Comparison of ENCODE assay signal across 17 cellular contexts in the genomic region with DNA sequence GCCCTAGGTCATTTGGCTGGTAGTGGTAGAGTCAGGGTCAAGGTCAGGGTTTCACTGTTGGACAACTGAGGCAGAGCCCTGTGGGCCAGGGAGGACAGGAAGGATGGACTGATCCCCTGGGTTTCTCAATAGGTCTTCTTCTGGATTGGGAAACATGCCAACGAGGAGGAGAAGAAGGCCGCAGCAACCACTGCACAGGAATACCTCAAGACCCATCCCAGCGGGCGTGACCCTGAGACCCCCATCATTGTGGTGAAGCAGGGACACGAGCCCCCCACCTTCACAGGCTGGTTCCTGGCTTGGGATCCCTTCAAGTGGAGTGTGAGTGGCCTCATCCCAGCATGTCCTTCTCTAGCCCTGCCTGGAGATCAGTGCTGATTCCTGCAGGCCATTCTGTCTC. TPM values are rescaled to one million over a fixed set of nuclear protein-coding genes. Genes with fewer than 3 reads are reported as not detected.
"Had no signal": no experiment of that assay in that cellular context is flagged by ENCODE, and none has a peak within 500 bp of the region (broad histone marks: within the 10 kb centered on the region; RNA-seq: fewer than 3 reads in every experiment).

No MANE protein-coding gene starts in this region.

- FAIRE-seq: colon, small intestine had no signal

- H3K4me1 ChIP-seq: right atrium auricular region, thyroid gland had no signal

- H3K4me3 ChIP-seq: esophagus muscularis mucosa, gastroesophageal sphincter, mucosa of descending colon, right atrium auricular region, thyroid gland had no signal

- H3K27me3 ChIP-seq: esophagus muscularis mucosa, gastroesophageal sphincter, neutrophil, right atrium auricular region, thyroid gland had no signal

- H3K36me3 ChIP-seq: esophagus muscularis mucosa, gastroesophageal sphincter, neutrophil, right atrium auricular region, thyroid gland had no signal

- ATAC-seq: effector memory CD8-positive, alpha-beta T cell; gastroesophageal sphincter; left lobe of liver; mucosa of descending colon; naive thymus-derived CD8-positive, alpha-beta T cell had no signal

- DNase-seq: cerebellar nuclear complex; effector memory CD8-positive, alpha-beta T cell; small intestine; stimulated activated CD4-positive, alpha-beta T cell treated with anti-CD3 and anti-CD28 coated beads, Interleukin-2, amount 100 ng/mL, for 48 hours; stimulated activated naive CD4-positive, alpha-beta T cell treated with Interleukin-2 at 50 U/mL for 16 hours; thyroid gland had no signal

- H3K9me3 ChIP-seq: esophagus muscularis mucosa, gastroesophageal sphincter, mucosa of descending colon, neutrophil, right atrium auricular region, thyroid gland had no signal

- H3K27ac ChIP-seq: epithelial cell of prostate, esophagus muscularis mucosa, gastroesophageal sphincter, neutrophil, right atrium auricular region, thyroid gland had no signal

RNA-seq across cellular contexts. Expression of a gene that starts 18.1 kb away (rescaled TPM):
- total RNA-seq: gastroesophageal sphincter; naive thymus-derived CD8-positive, alpha-beta T cell; osteoblast; right atrium auricular region; thyroid gland; urinary bladder had no signal
